ENCODE assay signal across 1 cellular context in the genomic region with DNA sequence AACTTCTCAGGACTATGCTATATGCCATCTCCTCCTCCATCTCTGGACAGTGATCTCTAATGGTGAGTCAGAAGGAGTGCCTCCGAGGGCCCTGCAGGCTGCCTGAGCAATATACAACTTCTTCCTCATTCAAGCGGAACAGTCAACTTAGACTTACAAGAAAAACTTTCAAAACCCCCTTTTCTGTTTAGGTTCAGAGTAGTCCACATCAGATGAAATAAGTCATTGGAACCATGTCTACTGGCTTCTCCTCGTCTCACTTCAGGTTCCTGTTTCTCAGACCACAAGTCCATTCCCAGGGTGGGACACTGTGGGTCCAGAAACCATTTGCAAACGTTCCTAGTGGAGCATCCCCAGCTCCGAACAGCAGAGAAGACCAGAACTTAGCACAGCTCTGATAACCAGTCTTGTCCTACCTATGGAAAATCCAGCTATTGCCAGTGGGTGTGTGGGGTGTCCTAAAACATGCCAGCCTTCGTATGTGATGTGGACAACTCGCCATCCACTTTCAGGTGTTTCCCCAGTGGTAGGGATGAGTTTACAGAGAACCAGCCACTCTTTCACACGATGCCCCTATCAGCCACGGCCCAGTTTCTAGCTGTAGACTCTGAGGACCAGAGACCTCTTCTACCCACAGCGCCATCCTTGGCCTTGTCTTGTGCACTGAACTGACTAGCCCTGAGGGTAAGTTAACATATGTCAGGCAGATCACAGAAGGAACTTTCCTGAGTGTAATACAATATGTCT.
TF ChIP-seq lines count a peak whose summit lies in the region.

No MANE protein-coding gene starts in this region.

TF ChIP-seq in HepG2, 621 proteins besides CTCF, POLR2A, EP300 and RAD21 (continued from another document):
- TF ChIP-seq ZNF160 (CRISPR knock-in tag; IDR thresholded peaks at IDR 0.05) (no peak), ZNF180 (CRISPR knock-in tag; IDR thresholded peaks at IDR 0.05; ENCODE audit: borderline replicate concordance, low read depth) (no peak)
